Comparison of ENCODE assay signal across 28 cellular contexts in the genomic region with DNA sequence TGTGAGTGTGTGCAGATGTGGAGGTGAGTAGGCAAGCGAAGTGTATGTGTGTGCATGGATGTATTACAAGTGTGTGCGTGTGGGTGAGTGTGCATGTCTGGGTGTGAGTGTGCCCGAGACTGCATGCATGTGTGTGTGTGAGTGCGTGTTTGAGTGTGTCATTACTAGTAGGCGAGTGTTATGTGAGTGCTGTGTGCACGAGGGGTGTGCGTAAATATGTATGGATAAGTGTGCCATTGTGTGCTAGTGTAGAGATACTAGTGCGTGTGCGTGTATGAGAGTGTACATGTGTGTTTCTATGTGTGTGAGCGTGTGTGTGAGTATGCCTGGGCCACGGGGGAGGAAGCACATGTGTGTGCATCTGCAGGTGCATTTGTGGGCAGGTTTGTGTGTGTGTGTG. TPM values are rescaled to one million over a fixed set of nuclear protein-coding genes. Genes with fewer than 3 reads are reported as not detected.
"Had no signal": no experiment of that assay in that cellular context is flagged by ENCODE, and none has a peak within 500 bp of the region (broad histone marks: within the 10 kb centered on the region; RNA-seq: fewer than 3 reads in every experiment).

No MANE protein-coding gene starts in this region.

- H3K4me3 Mint-ChIP-seq: activated CD4-positive, alpha-beta memory T cell treated with anti-CD3 and anti-CD28 coated beads, Interleukin-2, amount 10 ng/mL, durations not matched to agents 7 days and 5 days; activated CD4-positive, alpha-beta T cell treated with anti-CD3 and anti-CD28 coated beads for 36 hours; activated naive CD4-positive, alpha-beta T cell treated with anti-CD3 and anti-CD28 coated beads for 36 hours; activated naive CD8-positive, alpha-beta T cell treated with anti-CD3 and anti-CD28 coated beads, Interleukin-2, amount 50 U/mL, for 24 hours; activated T-helper 17 cell treated with anti-CD3 and anti-CD28 coated beads, Interleukin-2, amount 50 U/mL, for 72 hours; T-cell had no signal

- DNase-seq: activated CD4-positive, alpha-beta memory T cell treated with anti-CD3 and anti-CD28 coated beads, Interleukin-2, amount 10 ng/mL, durations not matched to agents 7 days and 5 days; activated CD4-positive, alpha-beta T cell treated with anti-CD3 and anti-CD28 coated beads for 36 hours; activated CD4-positive, alpha-beta T cell treated with anti-CD3 and anti-CD28 coated beads, Interleukin-2, amount 50 U/mL, for 1 hour; activated gamma-delta T cell; activated naive CD4-positive, alpha-beta T cell treated with anti-CD3 and anti-CD28 coated beads for 36 hours; activated naive CD8-positive, alpha-beta T cell treated with anti-CD3 and anti-CD28 coated beads, Interleukin-2, amount 50 U/mL, for 24 hours; activated T-cell treated with anti-CD3 and anti-CD28 coated beads for 4 hours; activated T-cell treated with anti-CD3 and anti-CD28 coated beads, Interleukin-2, amount 50 U/mL, for 48 hours; amniotic stem cell; body of pancreas; Karpas-422; MM.1S; NCI-H1105; NCI-H1436; NCI-H1694 treated with DMSO at 0.1 percent for 48 hours; NCI-H2029 treated with DMSO at 0.1 percent for 48 hours; NCI-H345; NCI-H510A; NCI-H526 treated with DMSO at 0.1 percent for 48 hours; NCI-H82; RPMI8226; T-cell had no signal

- H3K27ac ChIP-seq: ascending aorta, body of pancreas, SK-N-MC, VCaP had no signal

- H3K9me3 Mint-ChIP-seq: activated CD4-positive, alpha-beta memory T cell treated with anti-CD3 and anti-CD28 coated beads, Interleukin-2, amount 10 ng/mL, durations not matched to agents 7 days and 5 days; activated naive CD8-positive, alpha-beta T cell treated with anti-CD3 and anti-CD28 coated beads, Interleukin-2, amount 50 U/mL, for 24 hours; activated T-helper 17 cell treated with anti-CD3 and anti-CD28 coated beads, Interleukin-2, amount 50 U/mL, for 72 hours; T-cell had no signal

- H3K4me1 ChIP-seq: ascending aorta had no signal

- H3K27me3 Mint-ChIP-seq: activated CD4-positive, alpha-beta memory T cell treated with anti-CD3 and anti-CD28 coated beads, Interleukin-2, amount 10 ng/mL, durations not matched to agents 7 days and 5 days; activated T-helper 17 cell treated with anti-CD3 and anti-CD28 coated beads, Interleukin-2, amount 50 U/mL, for 72 hours had no signal

- H3K4me3 ChIP-seq: ascending aorta, body of pancreas, SK-N-MC had no signal

- H3K27ac Mint-ChIP-seq: activated CD4-positive, alpha-beta memory T cell treated with anti-CD3 and anti-CD28 coated beads, Interleukin-2, amount 10 ng/mL, durations not matched to agents 7 days and 5 days; activated CD4-positive, alpha-beta T cell treated with anti-CD3 and anti-CD28 coated beads for 36 hours; activated naive CD4-positive, alpha-beta T cell treated with anti-CD3 and anti-CD28 coated beads for 36 hours; activated naive CD8-positive, alpha-beta T cell treated with anti-CD3 and anti-CD28 coated beads, Interleukin-2, amount 50 U/mL, for 24 hours; activated T-helper 17 cell treated with anti-CD3 and anti-CD28 coated beads, Interleukin-2, amount 50 U/mL, for 72 hours; T-cell had no signal

- H3K9me3 ChIP-seq: body of pancreas had no signal

- ATAC-seq: activated CD4-positive, alpha-beta T cell treated with anti-CD3 and anti-CD28 coated beads for 36 hours; activated naive CD8-positive, alpha-beta T cell treated with anti-CD3 and anti-CD28 coated beads, Interleukin-2, amount 50 U/mL, for 24 hours; activated T-helper 17 cell treated with anti-CD3 and anti-CD28 coated beads, Interleukin-2, amount 50 U/mL, for 72 hours; body of pancreas; Panc1; Right ventricle myocardium inferior; T-cell had no signal

- H3K27me3 ChIP-seq: body of pancreas had no signal

- H3K36me3 ChIP-seq: ascending aorta had no signal

- H3K36me3 Mint-ChIP-seq: T-cell had no signal

RNA-seq across cellular contexts. Expression of gene CELF5, which starts 53.8 kb away (rescaled TPM):
- total RNA-seq: activated naive CD4-positive, alpha-beta T cell treated with anti-CD3 and anti-CD28 coated beads for 36 hours; ascending aorta; Right ventricle myocardium inferior had no signal
